ENCODE assay signal across 10 cellular contexts in the genomic region with DNA sequence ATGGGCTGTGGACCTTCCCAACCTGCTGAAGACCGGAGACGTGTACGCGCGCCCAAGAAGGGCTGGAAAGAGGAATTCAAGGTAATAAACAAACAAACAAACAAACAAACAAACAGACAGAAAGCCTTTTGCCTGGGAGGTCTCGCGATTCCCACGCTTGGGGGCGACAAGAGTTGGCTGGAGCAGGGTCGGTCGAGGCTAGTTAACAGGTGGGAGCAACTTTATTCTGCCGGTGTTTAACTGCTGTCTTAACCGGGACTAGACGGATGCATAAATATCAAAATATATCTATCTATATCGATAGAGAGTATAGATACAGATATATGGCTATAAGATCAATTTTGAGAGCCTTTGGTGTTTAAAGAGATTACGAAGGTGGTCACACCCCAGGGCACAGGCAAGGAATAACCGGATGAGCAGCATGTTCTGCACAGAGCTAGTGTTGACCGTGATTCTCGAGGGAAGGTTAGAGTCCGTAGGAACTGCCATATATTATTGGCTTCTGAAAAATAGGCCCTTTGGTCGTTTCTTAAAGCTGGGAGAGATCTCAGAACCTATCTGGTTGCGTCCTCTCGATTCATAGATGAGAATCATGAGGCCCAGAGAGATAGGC. TPM values are rescaled to one million over a fixed set of nuclear protein-coding genes. Genes with fewer than 3 reads are reported as not detected.
DNase-seq lines count a peak whose midpoint lies in the region; ATAC-seq and TF ChIP-seq lines count a peak whose summit lies in the region.
"Had no signal": no experiment of that assay in that cellular context is flagged by ENCODE, and none has a peak within 500 bp of the region (broad histone marks: within the 10 kb centered on the region; RNA-seq: fewer than 3 reads in every experiment).

No MANE protein-coding gene starts in this region.

- H3K9me2 ChIP-seq in GM23248 (ENCODE audit: insufficient read depth), result no peaks in the 10 kb centered on the region
- H3K9me2 ChIP-seq in hepatocyte (replicated peaks; ENCODE audit: insufficient read depth), result no peaks in the 10 kb centered on the region

- H3K4me2 ChIP-seq in GM23248 (ENCODE audit: unreplicated experiment) (peak overlapping the region; percentile 98), hepatocyte (peak overlapping the region; percentile 90)

- H3K27me3 ChIP-seq in GM23248 (replicated peaks; ENCODE audit: insufficient read depth) (peaks cover 26% of the 10 kb centered on the region), WERI-Rb-1 (ENCODE audit: insufficient read depth, low read depth, severe bottlenecking) (no peaks in the 10 kb centered on the region), hepatocyte (peaks cover 11% of the 10 kb centered on the region), psoas muscle (ENCODE audit: insufficient read depth in 3 of 3, low read length in 2 of 3) (peaks cover 0 to 15% (median 5%) of the 10 kb centered on the region in 3 donors)

- in situ Hi-C loops in GM23248 (cut with MboI), result no loop called here

- no peak for ATAC-seq in psoas muscle

- H3K4me1 ChIP-seq in GM23248 (ENCODE audit: insufficient read depth) (peaks cover 10% of the 10 kb centered on the region), hepatocyte (ENCODE audit: insufficient read depth) (peaks cover 5% of the 10 kb centered on the region), psoas muscle (peaks cover 6% of the 10 kb centered on the region)

- H3K79me2 ChIP-seq in GM23248 (ENCODE audit: insufficient read depth) (no peaks in the 10 kb centered on the region), hepatocyte (no peaks in the 10 kb centered on the region)

- H2AFZ ChIP-seq in GM23248 (peak overlapping the region; percentile 70), hepatocyte (peak overlapping the region; percentile 73)

- intact Hi-C loops in psoas muscle (cut with DNase I), result no loop called here

- H3K4me3 ChIP-seq in GM23248, result peak overlapping the region; percentile 70
- peak overlapping the region; percentile 48 for H3K4me3 ChIP-seq in WERI-Rb-1 (ENCODE audit: low read depth, low read length)
- H3K4me3 ChIP-seq in hepatocyte, result peak overlapping the region; percentile 15
- peak overlapping the region; percentile 68 for H3K4me3 ChIP-seq in psoas muscle

- 32 to 34% methylated on average over 21 to 23 of the region's 23 CpGs for whole genome bisulfite sequencing in GM23248 (ENCODE audit: low coverage in 1 of 2, low lambda C conversion rate in 2 of 2, missing lambda C conversion rate in 2 of 2), 2 experiments
- WGBS in hepatocyte (ENCODE audit: low lambda C conversion rate, missing lambda C conversion rate), result 36% methylated on average over 23 of the region's 23 CpGs
- 24 to 29% (median 26%) methylated on average over 23 of the region's 23 CpGs for WGBS in psoas muscle, 3 donors

- DNase-seq in GM23248, result no peak
- DNase-seq in WERI-Rb-1, result no peak
- no peak for DNase-seq in hepatocyte (ENCODE audit: low spot score)
- DNase-seq in psoas muscle, result no peak
- DNase-seq in activated CD4-positive, alpha-beta T cell treated with anti-CD3 and anti-CD28 coated beads for 4 hours, result no peak
- DNase-seq in DMS79 (lab: John Stamatoyannopoulos, UW), result no peak
- no peak for DNase-seq in NCI-H1092 (lab: John Stamatoyannopoulos, UW)
- DNase-seq in activated CD8-positive, alpha-beta memory T cell treated with anti-CD3 and anti-CD28 coated beads, Interleukin-2, amount 50 U/mL, for 4 hours, result no peak
- DNase-seq: SW 1271 had no signal

- H4K20me1 ChIP-seq in GM23248 (ENCODE audit: insufficient read depth) (no peaks in the 10 kb centered on the region), hepatocyte (ENCODE audit: insufficient read depth, poor library complexity, severe bottlenecking) (no peaks in the 10 kb centered on the region)

- H3K9ac ChIP-seq in GM23248, result 0 out of 2 replicates have a peak overlapping the region, but pooled peaks have one; percentile 13

- H3K9me3 ChIP-seq in GM23248 (ENCODE audit: low read depth) (no peaks in the 10 kb centered on the region), WERI-Rb-1 (ENCODE audit: severe bottlenecking) (no peaks in the 10 kb centered on the region), hepatocyte (ENCODE audit: low read depth) (no peaks in the 10 kb centered on the region), psoas muscle (no peaks in the 10 kb centered on the region)

- peaks cover 2% of the 10 kb centered on the region; the same call in 1 of the 2 replicates for H3F3A ChIP-seq in GM23248 (ENCODE audit: insufficient read depth)

- H3K36me3 ChIP-seq in GM23248 (ENCODE audit: low read depth) (no peaks in the 10 kb centered on the region), WERI-Rb-1 (no peaks in the 10 kb centered on the region), hepatocyte (replicated peaks; ENCODE audit: insufficient read depth, low read depth) (no peaks in the 10 kb centered on the region), psoas muscle (ENCODE audit: insufficient read depth in 1 of 2, low read depth in 1 of 2) (no peaks in the 10 kb centered on the region)

- no peak overlapping the region for H3K27ac ChIP-seq in GM23248
- H3K27ac ChIP-seq in WERI-Rb-1, result no peak overlapping the region
- no peak overlapping the region for H3K27ac ChIP-seq in hepatocyte
- H3K27ac ChIP-seq in psoas muscle, result no peak overlapping the region

- TF ChIP-seq CTCF in WERI-Rb-1 (IDR thresholded peaks at IDR 0.05; ENCODE audit: low read depth, low read length) (no peak), hepatocyte (IDR thresholded peaks at IDR 0.05; ENCODE audit: poor library complexity) (no peak), psoas muscle (IDR thresholded peaks at IDR 0.05) (no peak)

RNA-seq across cellular contexts. Expression of a gene that starts 0.5 kb away (rescaled TPM):
- total RNA-seq in GM23248 (2014; rRNA removed; shearing (Covaris generic)), result not detected in 2 replicates
- polyA plus RNA-seq in GM23248 (2016; fragmentation: Nextera tagmentation; extraction: Ambion mirVana) (not detected in 2 replicates), hepatocyte (0.39 TPM in 1 of 2 replicates, not detected in the other), psoas muscle (not detected)
- total RNA-seq in hepatocyte (0.27 TPM in 1 of 2 replicates, not detected in the other), psoas muscle (not detected)
- total RNA-seq: activated T-helper 2 cell treated with anti-CD3 and anti-CD28 coated beads, Interferon-gamma antibody, Interleukin-2, Interleukin-4, amounts not matched to agents 10 μg/mL and 5 μg/mL and 100 μg/mL, durations not matched to agents 14 hours and 24 hours and 36 hours had no signal

Comparison
In these comparisons a context has a peak if more than half of its experiments do, and no peak if none do; other contexts are left out.
1. H3K4me3 ChIP-seq: peak in every context shown above with its lines; median percentile 70 in GM23248; 68 in psoas muscle; 48 in WERI-Rb-1; 15 in hepatocyte.